Comparison of ENCODE assay signal across 13 cellular contexts in the genomic region with DNA sequence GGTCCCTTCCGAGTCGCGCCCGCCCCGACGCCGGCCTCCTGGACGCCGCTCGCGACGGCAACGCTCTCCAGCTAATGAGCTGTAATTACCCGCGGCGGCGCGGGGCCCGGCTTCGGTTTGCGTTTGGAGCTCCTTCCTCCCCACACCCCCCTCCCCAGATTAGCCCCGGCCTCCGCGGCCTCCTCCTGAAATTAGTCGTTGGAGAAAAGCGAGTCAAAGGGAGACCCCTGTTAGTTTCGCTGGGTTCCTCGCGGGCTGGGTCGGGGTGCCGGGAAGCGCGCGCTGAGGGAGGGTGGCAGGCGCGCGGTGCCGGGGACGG. TPM values are rescaled to one million over a fixed set of nuclear protein-coding genes. Genes with fewer than 3 reads are reported as not detected.
DNase-seq lines count a peak whose midpoint lies in the region; ATAC-seq and TF ChIP-seq lines count a peak whose summit lies in the region.
"Had no signal": no experiment of that assay in that cellular context is flagged by ENCODE, and none has a peak within 500 bp of the region (broad histone marks: within the 10 kb centered on the region; RNA-seq: fewer than 3 reads in every experiment).

No MANE protein-coding gene starts in this region.

- H3K36me3 ChIP-seq in colonic mucosa, result no peaks in the 10 kb centered on the region
- peaks cover 0 to 6% of the 10 kb centered on the region in 2 experiments for H3K36me3 ChIP-seq in mesenchymal stem cell (ENCODE audit: control insufficient read depth in 1 of 2, insufficient read depth in 2 of 2, low read depth in 1 of 2, low read length in 2 of 2)
- H3K36me3 ChIP-seq in thymus (ENCODE audit: control insufficient read depth, insufficient read depth), result no peaks in the 10 kb centered on the region

- H3K36me3 Mint-ChIP-seq in activated CD4-positive, alpha-beta T cell treated with anti-CD3 and anti-CD28 coated beads for 36 hours (ENCODE audit: low read depth), result no peaks in the 10 kb centered on the region
- peaks cover 4% of the 10 kb centered on the region for H3K36me3 Mint-ChIP-seq in activated CD4-positive, alpha-beta T cell treated with anti-CD3 and anti-CD28 coated beads, Interleukin-2, amount 10 ng/mL, durations not matched to agents 24 days and 14 days (ENCODE audit: low read depth)
- peaks cover 4% of the 10 kb centered on the region for H3K36me3 Mint-ChIP-seq in T-helper 17 cell (ENCODE audit: low read depth)

- no peak overlapping the region for H2AK5ac ChIP-seq in mesenchymal stem cell (ENCODE audit: low read length, severe bottlenecking)

- H3K27ac Mint-ChIP-seq in activated CD4-positive, alpha-beta T cell treated with anti-CD3 and anti-CD28 coated beads for 36 hours, result no peak overlapping the region
- H3K27ac Mint-ChIP-seq in activated CD4-positive, alpha-beta T cell treated with anti-CD3 and anti-CD28 coated beads, Interleukin-2, amount 10 ng/mL, durations not matched to agents 24 days and 14 days, result no peak overlapping the region
- H3K27ac Mint-ChIP-seq in T-helper 17 cell, result no peak overlapping the region
- H3K27ac Mint-ChIP-seq: T-helper 1 cell treated with Interleukin-12 subunit alpha and Interleukin-12 subunit beta and Interleukin-4 antibody, amounts not matched to agents 30 μg/mL and 1 μg/mL, for 36 hours had no signal

- H2BK5ac ChIP-seq in mesenchymal stem cell (ENCODE audit: low read depth, low read length, poor library complexity, severe bottlenecking), result no peak overlapping the region

- WGBS in mesenchymal stem cell, result 4% methylated on average over 32 of the region's 39 CpGs
- 4% methylated on average over 39 of the region's 39 CpGs for WGBS in thymus

- no peak overlapping the region for H3K4me3 Mint-ChIP-seq in activated CD4-positive, alpha-beta T cell treated with anti-CD3 and anti-CD28 coated beads for 36 hours
- H3K4me3 Mint-ChIP-seq in activated CD4-positive, alpha-beta T cell treated with anti-CD3 and anti-CD28 coated beads, Interleukin-2, amount 10 ng/mL, durations not matched to agents 24 days and 14 days, result no peak overlapping the region
- no peak overlapping the region for H3K4me3 Mint-ChIP-seq in T-helper 17 cell
- H3K4me3 Mint-ChIP-seq: T-helper 1 cell treated with Interleukin-12 subunit alpha and Interleukin-12 subunit beta and Interleukin-4 antibody, amounts not matched to agents 30 μg/mL and 1 μg/mL, for 36 hours had no signal

- no peak overlapping the region for H2BK120ac ChIP-seq in mesenchymal stem cell (ENCODE audit: low read depth, low read length)

- POLR2A ChIA-PET in activated CD4-positive, alpha-beta T cell treated with anti-CD3 and anti-CD28 coated beads for 36 hours (lab: Charles Lee), result no interaction called here

- H3K4ac ChIP-seq in mesenchymal stem cell (ENCODE audit: low read depth in 1 of 2, low read length in 2 of 2), result no peak overlapping the region

- H2BK12ac ChIP-seq in mesenchymal stem cell (ENCODE audit: low read length in 2 of 2), result no peak overlapping the region

- H3K18ac ChIP-seq in mesenchymal stem cell (ENCODE audit: low read depth in 1 of 2, low read length in 2 of 2), result no peak overlapping the region

- no peaks in the 10 kb centered on the region for H3K9me3 Mint-ChIP-seq in activated CD4-positive, alpha-beta T cell treated with anti-CD3 and anti-CD28 coated beads for 36 hours (ENCODE audit: low read depth)
- no peaks in the 10 kb centered on the region for H3K9me3 Mint-ChIP-seq in activated CD4-positive, alpha-beta T cell treated with anti-CD3 and anti-CD28 coated beads, Interleukin-2, amount 10 ng/mL, durations not matched to agents 24 days and 14 days
- H3K9me3 Mint-ChIP-seq: T-helper 1 cell treated with Interleukin-12 subunit alpha and Interleukin-12 subunit beta and Interleukin-4 antibody, amounts not matched to agents 30 μg/mL and 1 μg/mL, for 36 hours had no signal

- H3K79me1 ChIP-seq in mesenchymal stem cell (replicated peaks; ENCODE audit: low read length, poor library complexity, severe bottlenecking), result peaks cover 4% of the 10 kb centered on the region

- H3K27me3 Mint-ChIP-seq in activated CD4-positive, alpha-beta T cell treated with anti-CD3 and anti-CD28 coated beads for 36 hours, result peaks cover 44% of the 10 kb centered on the region
- H3K27me3 Mint-ChIP-seq in activated CD4-positive, alpha-beta T cell treated with anti-CD3 and anti-CD28 coated beads, Interleukin-2, amount 10 ng/mL, durations not matched to agents 24 days and 14 days, result peaks cover 57% of the 10 kb centered on the region
- H3K27me3 Mint-ChIP-seq in T-helper 17 cell, result peaks cover 46% of the 10 kb centered on the region

- H3K9ac ChIP-seq in colonic mucosa (ENCODE audit: low read depth in 2 of 2, low read length in 2 of 2), result no peak overlapping the region
- H3K9ac ChIP-seq in mesenchymal stem cell (ENCODE audit: low read length), result peak overlapping the region; percentile 81

- H2BK15ac ChIP-seq in mesenchymal stem cell (ENCODE audit: low read depth, poor library complexity, severe bottlenecking), result no peak overlapping the region

- no peak for ATAC-seq in activated CD4-positive, alpha-beta T cell treated with anti-CD3 and anti-CD28 coated beads for 36 hours
- no peak for ATAC-seq in T-helper 17 cell

- peak; percentile 25 for DNase-seq in activated CD4-positive, alpha-beta T cell treated with anti-CD3 and anti-CD28 coated beads for 36 hours
- no peak for DNase-seq in activated CD4-positive, alpha-beta T cell treated with anti-CD3 and anti-CD28 coated beads, Interleukin-2, amount 10 ng/mL, durations not matched to agents 24 days and 14 days
- DNase-seq in colonic mucosa (no peak), mesenchymal stem cell (no peak), GM13976 (ENCODE audit: low spot score) (no peak), T-helper 17 cell (no peak), HK-2 (ENCODE audit: unreplicated experiment) (no peak)
- DNase-seq: activated CD8-positive, alpha-beta memory T cell treated with anti-CD3 and anti-CD28 coated beads, Interleukin-2, amount 50 U/mL, for 4 hours; GF-D8; hypothalamus; NCI-H774 had no signal

- H2AFZ ChIP-seq in mesenchymal stem cell (ENCODE audit: low read depth, low read length), result no peak overlapping the region

- H3K23ac ChIP-seq in mesenchymal stem cell (ENCODE audit: low read length in 2 of 2), result no peak overlapping the region

- H3K14ac ChIP-seq in mesenchymal stem cell (ENCODE audit: low read length in 2 of 2), result no peak overlapping the region

- peak overlapping the region; percentile 93 for H3K4me2 ChIP-seq in mesenchymal stem cell (ENCODE audit: low read length, poor library complexity, severe bottlenecking)

- intact Hi-C loops in activated CD4-positive, alpha-beta T cell treated with anti-CD3 and anti-CD28 coated beads for 36 hours (cut with DNase I, micrococcal nuclease), result loop anchor here in 1 of 2 experiments (2.0 to 5.0 kb wide), 2 partner anchors 220 to 423 kb away; no protein-coding TSS in a partner anchor
- intact Hi-C loops in activated CD4-positive, alpha-beta T cell treated with anti-CD3 and anti-CD28 coated beads, Interleukin-2, amount 10 ng/mL, durations not matched to agents 24 days and 14 days (cut with micrococcal nuclease), result loop anchor here (5.0 kb wide), 2 partner anchors 302 to 1618 kb away; partner anchors contain the start of gene FOXQ1
- intact Hi-C loops in colonic mucosa (cut with DNase I), result no loop called here

- no peak for TF ChIP-seq CTCF in colonic mucosa (IDR thresholded peaks at IDR 0.05)
- no peak for TF ChIP-seq CTCF in GM13976 (IDR thresholded peaks at IDR 0.05; ENCODE audit: borderline replicate concordance, control extremely low read depth, extremely low read depth, insufficient read depth, missing control alignments)

- H3K27ac ChIP-seq in colonic mucosa (no peak overlapping the region), mesenchymal stem cell (ENCODE audit: low read length, poor library complexity, severe bottlenecking) (no peak overlapping the region), thymus (ENCODE audit: low read depth) (peak overlapping the region; percentile 60)

- CTCF ChIA-PET in activated CD4-positive, alpha-beta T cell treated with anti-CD3 and anti-CD28 coated beads for 36 hours (lab: Charles Lee), result interaction anchor here (0.5 to 1.0 kb wide), 3 partner anchors 11 to 43 kb away, joined by 3 to 4 read pairs (median 3); no protein-coding TSS in a partner anchor

- H4K91ac ChIP-seq in mesenchymal stem cell (ENCODE audit: low read length), result no peak overlapping the region

- peaks cover 10% of the 10 kb centered on the region for H3K4me1 ChIP-seq in colonic mucosa
- H3K4me1 ChIP-seq in mesenchymal stem cell (ENCODE audit: control insufficient read depth, insufficient read depth, low read depth, low read length), result peaks cover 23% of the 10 kb centered on the region
- peaks cover 7% of the 10 kb centered on the region for H3K4me1 ChIP-seq in thymus (ENCODE audit: control insufficient read depth, insufficient read depth, low read length)

- H3K4me3 ChIP-seq in colonic mucosa, result peak overlapping the region; percentile 12
- H3K4me3 ChIP-seq in mesenchymal stem cell (ENCODE audit: insufficient read depth in 1 of 2, low read depth in 1 of 2, low read length in 2 of 2), result peak overlapping the region; percentile 62 to 84
- peak overlapping the region; percentile 41 for H3K4me3 ChIP-seq in thymus (ENCODE audit: low read length)

- peaks cover 57% of the 10 kb centered on the region for H3K27me3 ChIP-seq in colonic mucosa
- H3K27me3 ChIP-seq in mesenchymal stem cell (ENCODE audit: control insufficient read depth in 1 of 2, insufficient read depth in 1 of 2, low read length in 2 of 2), result peaks cover 9 to 22% of the 10 kb centered on the region in 2 experiments
- H3K27me3 ChIP-seq in thymus (ENCODE audit: control insufficient read depth, insufficient read depth), result peaks cover 93% of the 10 kb centered on the region

- H3K9me3 ChIP-seq in colonic mucosa (no peaks in the 10 kb centered on the region), mesenchymal stem cell (ENCODE audit: control insufficient read depth, low read length) (no peaks in the 10 kb centered on the region), thymus (ENCODE audit: control insufficient read depth) (no peaks in the 10 kb centered on the region), T-helper 17 cell (ENCODE audit: control insufficient read depth, low read length, poor library complexity, severe bottlenecking) (no peaks in the 10 kb centered on the region)

- H3K4me1 Mint-ChIP-seq in activated CD4-positive, alpha-beta T cell treated with anti-CD3 and anti-CD28 coated beads for 36 hours, result peaks cover 16% of the 10 kb centered on the region
- H3K4me1 Mint-ChIP-seq in activated CD4-positive, alpha-beta T cell treated with anti-CD3 and anti-CD28 coated beads, Interleukin-2, amount 10 ng/mL, durations not matched to agents 24 days and 14 days, result peaks cover 10% of the 10 kb centered on the region
- H3K4me1 Mint-ChIP-seq in T-helper 17 cell, result peaks cover 19% of the 10 kb centered on the region

- no peak overlapping the region for H4K8ac ChIP-seq in mesenchymal stem cell (ENCODE audit: low read length)

- in situ Hi-C loops in GM13976 (cut with MboI; ENCODE audit: low sequenced_read_pairs, unreplicated experiment), result loop anchor here (25.0 kb wide), 1 partner anchor 573 kb away; no protein-coding TSS in a partner anchor

RNA-seq across cellular contexts. Expression of gene FOXC1, which starts 4.7 kb away (rescaled TPM):
- under 1 TPM; 0.04 to 0.05 TPM for total RNA-seq in activated CD4-positive, alpha-beta T cell treated with anti-CD3 and anti-CD28 coated beads for 36 hours
- 0.07 TPM in 2 replicates for total RNA-seq in activated CD4-positive, alpha-beta T cell treated with anti-CD3 and anti-CD28 coated beads, Interleukin-2, amount 10 ng/mL, durations not matched to agents 24 days and 14 days
- total RNA-seq in colonic mucosa (1 to 10 TPM in 1 of 2 donors, under 1 TPM in 1; 0.69 to 1.5 TPM), T-helper 17 cell (under 1 TPM in 1 of 2 donors, not detected in 1; 0.21 TPM)
- 0.07 TPM for polyA plus RNA-seq in mesenchymal stem cell (2013, experiment 1 of 2)
- polyA plus RNA-seq in mesenchymal stem cell (2013, experiment 2 of 2), result 0.08 TPM
- polyA plus RNA-seq in thymus, result 17.3 TPM

Comparison
In these comparisons a context has a peak if more than half of its experiments do, and no peak if none do; other contexts are left out.
1. H3K4me3 ChIP-seq: peak in every context shown above with its lines; median percentile 73 in mesenchymal stem cell; 41 in thymus; 12 in colonic mucosa.